In genomic region chr17:15999974-16000827, GRCh38 we compare ENCODE assay signal across 1 cellular context.
TF ChIP-seq lines count a peak whose summit lies in the region.

No MANE protein-coding gene starts in this region.

TF ChIP-seq in HEK293, 187 proteins besides CTCF, POLR2A, EP300 and RAD21 (continued from another document and continues in another):
- TF ChIP-seq ZBTB26 (tag by site-specific recombination; optimal IDR thresholded peaks at IDR 0.05) (no peak), ZNF830 (tag by site-specific recombination; IDR thresholded peaks at IDR 0.05; ENCODE audit: low read depth) (no peak), KLF8 (tag by site-specific recombination; IDR thresholded peaks at IDR 0.05) (peak; percentile 79; the same call in 1 of the 2 replicates), PRDM6 (tag by site-specific recombination; IDR thresholded peaks at IDR 0.05) (no peak), ZNF426 (tag by site-specific recombination; IDR thresholded peaks at IDR 0.05) (no peak), ZNF394 (tag by site-specific recombination; IDR thresholded peaks at IDR 0.05; ENCODE audit: borderline replicate concordance) (no peak), ZNF580 (tag by site-specific recombination; IDR thresholded peaks at IDR 0.05) (0 out of 2 replicates have a peak, but pooled peaks have one; percentile 5), ZNF521 (tag by site-specific recombination; IDR thresholded peaks at IDR 0.05) (no peak), ZNF155 (tag by site-specific recombination; IDR thresholded peaks at IDR 0.05) (no peak), KLF17 (tag by site-specific recombination; IDR thresholded peaks at IDR 0.05) (peak; percentile 65; the same call in 1 of the 2 replicates), TRIM28 (IDR thresholded peaks at IDR 0.05; ENCODE audit: borderline replicate concordance, low read length) (no peak), ZNF449 (tag by site-specific recombination; IDR thresholded peaks at IDR 0.05) (no peak), ZSCAN23 (tag by site-specific recombination; IDR thresholded peaks at IDR 0.05) (no peak), YY1 (tag by site-specific recombination; IDR thresholded peaks at IDR 0.05) (no peak), ZBTB17 (tag by site-specific recombination; IDR thresholded peaks at IDR 0.05) (peak; percentile 89), ZNF114 (tag by site-specific recombination; IDR thresholded peaks at IDR 0.05) (no peak), BCL6B (tag by site-specific recombination; IDR thresholded peaks at IDR 0.05) (no peak), REST (tag by site-specific recombination; IDR thresholded peaks at IDR 0.05) (no peak), ZNF324 (tag by site-specific recombination; IDR thresholded peaks at IDR 0.05) (no peak), ZNF2 (tag by site-specific recombination; IDR thresholded peaks at IDR 0.05) (no peak), ZNF211 (tag by site-specific recombination; IDR thresholded peaks at IDR 0.05; ENCODE audit: low read depth) (no peak), ZNF514 (tag by site-specific recombination; IDR thresholded peaks at IDR 0.05) (no peak), ZSCAN4 (tag by site-specific recombination; IDR thresholded peaks at IDR 0.05) (no peak), ZNF600 (tag by site-specific recombination; IDR thresholded peaks at IDR 0.05) (0 out of 2 replicates have a peak, but pooled peaks have one; percentile 11), ZNF639 (tag by site-specific recombination; IDR thresholded peaks at IDR 0.05) (peak; percentile 38; the same call in 1 of the 2 replicates), ZNF391 (tag by site-specific recombination; IDR thresholded peaks at IDR 0.05; ENCODE audit: borderline replicate concordance, low read depth) (no peak), ZFP37 (tag by site-specific recombination; IDR thresholded peaks at IDR 0.05) (no peak), TSHZ1 (tag by site-specific recombination; IDR thresholded peaks at IDR 0.05; ENCODE audit: borderline replicate concordance) (no peak), ZNF658 (tag by site-specific recombination; IDR thresholded peaks at IDR 0.05) (no peak), ZNF280C (tag by site-specific recombination; IDR thresholded peaks at IDR 0.05) (no peak), ZXDB (tag by site-specific recombination; IDR thresholded peaks at IDR 0.05) (0 out of 2 replicates have a peak, but pooled peaks have one; percentile 7), ZSCAN30 (tag by site-specific recombination; IDR thresholded peaks at IDR 0.05) (no peak), KLF1 (tag by site-specific recombination; IDR thresholded peaks at IDR 0.05) (peak; percentile 10; the same call in 1 of the 2 replicates), ZNF747 (tag by site-specific recombination; IDR thresholded peaks at IDR 0.05) (no peak), ZNF146 (tag by site-specific recombination; IDR thresholded peaks at IDR 0.05) (0 out of 2 replicates have a peak, but pooled peaks have one; percentile 2), ZNF335 (tag by site-specific recombination; conservative IDR thresholded peaks at IDR 0.05) (0 out of 2 replicates have a peak, but pooled peaks have one; percentile 22), ZNF366 (tag by site-specific recombination; conservative IDR thresholded peaks at IDR 0.05) (peak; percentile 62), ZIC2 (tag by site-specific recombination; IDR thresholded peaks at IDR 0.05) (no peak), BCL11B (tag by site-specific recombination; IDR thresholded peaks at IDR 0.05; ENCODE audit: low read depth) (no peak), ZFP69B (tag by site-specific recombination; IDR thresholded peaks at IDR 0.05) (no peak), SCRT1 (tag by site-specific recombination; IDR thresholded peaks at IDR 0.05; ENCODE audit: borderline replicate concordance) (no peak), ZNF585B (tag by site-specific recombination; IDR thresholded peaks at IDR 0.05) (no peak)
